Comparison of ENCODE assay signal across 8 cellular contexts in the genomic region with DNA sequence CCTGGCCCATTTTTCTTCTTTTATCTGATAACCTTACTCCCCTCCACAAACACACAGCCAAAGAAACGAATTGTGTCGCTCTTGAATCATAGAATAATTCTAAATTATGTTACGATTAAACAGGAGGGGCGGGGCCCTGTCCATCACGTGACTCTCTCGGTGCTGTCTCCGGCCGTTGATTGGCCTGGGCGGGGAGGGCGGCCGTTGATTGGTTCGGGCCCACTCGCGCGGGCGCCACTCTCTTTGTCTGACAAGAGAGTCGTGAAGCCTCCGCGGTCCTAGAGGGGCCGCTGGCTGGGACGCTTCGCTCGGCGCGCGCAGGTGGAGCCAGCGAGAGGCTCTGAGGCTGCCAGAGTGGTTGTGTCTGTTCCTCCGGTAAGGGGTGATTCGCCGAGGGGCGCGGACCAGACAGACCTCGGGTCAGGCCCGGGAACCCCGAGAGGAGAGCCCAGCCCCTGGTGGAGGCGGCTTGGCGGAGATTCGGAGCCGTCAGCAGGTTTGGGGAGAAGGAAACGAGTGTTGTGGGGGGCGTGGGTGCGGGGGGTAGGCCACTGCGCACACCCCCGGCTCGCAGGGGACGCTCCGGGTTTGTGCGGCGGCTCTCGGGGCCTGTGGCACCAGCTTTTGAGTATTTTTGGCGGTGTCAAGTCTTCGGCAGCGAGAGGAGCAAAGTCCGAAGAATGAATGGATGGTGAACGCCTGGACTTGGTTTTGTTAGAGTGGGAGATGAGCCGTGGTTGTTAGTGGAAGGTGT.
DNase-seq lines count a peak whose midpoint lies in the region; ATAC-seq and TF ChIP-seq lines count a peak whose summit lies in the region.

ZNF789 (plus strand) TSS at position 330 of the 754 bp plus-strand sequence. CDS start 3,567 bp downstream, outside the sequence.

- ATAC-seq in GM19025 (IDR thresholded peaks at IDR 0.05; ENCODE audit: low read depth, unreplicated experiment) (peak; percentile 98), HG03342 (IDR thresholded peaks at IDR 0.05; ENCODE audit: unreplicated experiment) (peak; percentile 97)
- ATAC-seq in central memory CD8-positive, alpha-beta T cell (replicated peaks; ENCODE audit: extremely low read depth, poor library complexity, severe bottlenecking), result peak; percentile 98

- H3K27me3 Mint-ChIP-seq in central memory CD8-positive, alpha-beta T cell, result no peaks in the 10 kb centered on the region

- peaks cover 24% of the 10 kb centered on the region for H3K4me1 Mint-ChIP-seq in central memory CD8-positive, alpha-beta T cell

- H3K36me3 Mint-ChIP-seq in central memory CD8-positive, alpha-beta T cell (ENCODE audit: insufficient read depth), result peaks cover 15% of the 10 kb centered on the region

- H3K4me3 Mint-ChIP-seq in central memory CD8-positive, alpha-beta T cell, result peak within 1 kb of the TSS; percentile 96

- no peak for TF ChIP-seq CTCF in AG09309 (IDR thresholded peaks at IDR 0.05; ENCODE audit: control insufficient read depth, insufficient read depth, low read depth, low read length, missing control alignments)

- no peaks in the 10 kb centered on the region for H3K9me3 Mint-ChIP-seq in central memory CD8-positive, alpha-beta T cell

- H3K27ac Mint-ChIP-seq in central memory CD8-positive, alpha-beta T cell (ENCODE audit: low read depth), result peak within 1 kb of the TSS; percentile 90

- DNase-seq in AG09309 (ENCODE audit: low read depth), result peak; percentile 72
- DNase-seq in NCI-H446 (lab: John Stamatoyannopoulos, UW), result peak; percentile 84 to 93
- DNase-seq in activated CD4-positive, CD25-positive, alpha-beta regulatory T cell treated with anti-CD3 and anti-CD28 coated beads, Interleukin-2, amount 50 U/mL, for 16 hours (ENCODE audit: low read depth, low spot score), result peak; percentile 95
- DNase-seq in central memory CD8-positive, alpha-beta T cell (ENCODE audit: low spot score in 2 of 2), result peak; percentile 90 to 95
- peak; percentile 96 for DNase-seq in iris pigment epithelial cell (ENCODE audit: low read depth)
- DNase-seq in stimulated activated CD4-positive, alpha-beta T cell treated with anti-CD3 and anti-CD28 coated beads, Interleukin-12 subunit alpha, Interleukin-12 subunit beta, amount 100 ng/mL, for 24 hours (ENCODE audit: low read depth in 2 of 2), result peak; percentile 96 to 98

- H3K4me3 ChIP-seq in AG09309 (ENCODE audit: control insufficient read depth, low read depth, low read length), result peak within 1 kb of the TSS; percentile 94

Comparison
In these comparisons a context has a peak if more than half of its experiments do, and no peak if none do; other contexts are left out.
1. Peak in every context shown above with its lines: DNase-seq, ATAC-seq and H3K4me3 ChIP-seq.